ENCODE assay signal across 14 cellular contexts in the genomic region with DNA sequence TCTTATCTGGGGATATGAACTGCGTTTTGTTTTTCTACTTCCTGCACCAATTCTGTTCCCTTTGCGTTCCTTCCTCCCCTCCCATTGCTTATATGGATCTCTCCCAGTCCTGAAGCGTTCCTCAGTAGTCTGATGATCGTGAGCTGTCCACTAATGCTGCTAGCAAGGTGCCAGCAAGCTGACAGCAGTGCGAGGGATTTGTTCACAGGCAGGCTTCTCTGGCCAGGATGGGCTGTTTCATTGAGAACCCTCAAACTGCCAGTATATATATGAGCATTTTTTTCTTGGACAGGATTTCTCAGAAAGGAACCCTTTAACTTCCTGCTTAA. TPM values are rescaled to one million over a fixed set of nuclear protein-coding genes. Genes with fewer than 3 reads are reported as not detected.
"Had no signal": no experiment of that assay in that cellular context is flagged by ENCODE, and none has a peak within 500 bp of the region (broad histone marks: within the 10 kb centered on the region; RNA-seq: fewer than 3 reads in every experiment).

No MANE protein-coding gene starts in this region.

- H3K27me3 ChIP-seq: tibial nerve, vagina had no signal

- H3K27ac ChIP-seq: lower lobe of right lung, tibial nerve, vagina, WERI-Rb-1 had no signal

- H3K4me1 Mint-ChIP-seq: activated CD4-positive, alpha-beta memory T cell treated with anti-CD3 and anti-CD28 coated beads, Interleukin-2, amount 10 ng/mL, durations not matched to agents 7 days and 5 days; activated CD4-positive, alpha-beta T cell treated with anti-CD3 and anti-CD28 coated beads for 36 hours; activated naive CD8-positive, alpha-beta T cell treated with anti-CD3 and anti-CD28 coated beads, Interleukin-2, amount 50 U/mL, for 24 hours; stimulated activated effector memory CD8-positive, alpha-beta T cell treated with anti-CD3 and anti-CD28 coated beads, Interleukin-12 subunit alpha, Interleukin-12 subunit beta, amount 100 ng/mL, for 72 hours; T-cell had no signal

- H3K9me3 ChIP-seq: lower lobe of right lung, vagina had no signal

- ATAC-seq: activated CD4-positive, alpha-beta T cell treated with anti-CD3 and anti-CD28 coated beads for 36 hours; activated naive CD8-positive, alpha-beta T cell treated with anti-CD3 and anti-CD28 coated beads, Interleukin-2, amount 50 U/mL, for 24 hours; activated T-cell treated with anti-CD3 and anti-CD28 coated beads, Interleukin-2, amount 50 U/mL, for 72 hours; lower lobe of right lung; stimulated activated effector memory CD8-positive, alpha-beta T cell treated with anti-CD3 and anti-CD28 coated beads, Interleukin-12 subunit alpha, Interleukin-12 subunit beta, amount 100 ng/mL, for 72 hours; T-cell had no signal

- H3K4me1 ChIP-seq: lower lobe of right lung had no signal

- H3K4me3 ChIP-seq: lower lobe of right lung, tibial nerve, vagina had no signal

- H3K4me3 Mint-ChIP-seq: activated CD4-positive, alpha-beta memory T cell treated with anti-CD3 and anti-CD28 coated beads, Interleukin-2, amount 10 ng/mL, durations not matched to agents 7 days and 5 days; activated CD4-positive, alpha-beta T cell treated with anti-CD3 and anti-CD28 coated beads for 36 hours; activated naive CD8-positive, alpha-beta T cell treated with anti-CD3 and anti-CD28 coated beads, Interleukin-2, amount 50 U/mL, for 24 hours; activated T-cell treated with anti-CD3 and anti-CD28 coated beads, Interleukin-2, amount 50 U/mL, for 72 hours; dendritic cell treated with granulocyte-macrophage colony-stimulating factor and Interleukin-4, amounts not matched to agents 40 ng/mL and 50 ng/mL, for 4 days; stimulated activated effector memory CD8-positive, alpha-beta T cell treated with anti-CD3 and anti-CD28 coated beads, Interleukin-12 subunit alpha, Interleukin-12 subunit beta, amount 100 ng/mL, for 72 hours; T-cell had no signal

- DNase-seq: activated CD4-positive, alpha-beta memory T cell treated with anti-CD3 and anti-CD28 coated beads, Interleukin-2, amount 10 ng/mL, durations not matched to agents 7 days and 5 days; activated CD4-positive, alpha-beta T cell treated with anti-CD3 and anti-CD28 coated beads for 36 hours; activated naive CD8-positive, alpha-beta T cell treated with anti-CD3 and anti-CD28 coated beads, Interleukin-2, amount 50 U/mL, for 24 hours; activated T-cell treated with anti-CD3 and anti-CD28 coated beads, Interleukin-2, amount 50 U/mL, for 72 hours; caudate nucleus; kidney glomerular epithelial cell; lower lobe of right lung; T-cell; WERI-Rb-1 had no signal

- H3K27ac Mint-ChIP-seq: activated CD4-positive, alpha-beta memory T cell treated with anti-CD3 and anti-CD28 coated beads, Interleukin-2, amount 10 ng/mL, durations not matched to agents 7 days and 5 days; activated CD4-positive, alpha-beta T cell treated with anti-CD3 and anti-CD28 coated beads for 36 hours; activated naive CD8-positive, alpha-beta T cell treated with anti-CD3 and anti-CD28 coated beads, Interleukin-2, amount 50 U/mL, for 24 hours; activated T-cell treated with anti-CD3 and anti-CD28 coated beads, Interleukin-2, amount 50 U/mL, for 72 hours; dendritic cell treated with granulocyte-macrophage colony-stimulating factor and Interleukin-4, amounts not matched to agents 40 ng/mL and 50 ng/mL, for 4 days; stimulated activated effector memory CD8-positive, alpha-beta T cell treated with anti-CD3 and anti-CD28 coated beads, Interleukin-12 subunit alpha, Interleukin-12 subunit beta, amount 100 ng/mL, for 72 hours; T-cell had no signal

- H3K27me3 Mint-ChIP-seq: activated CD4-positive, alpha-beta T cell treated with anti-CD3 and anti-CD28 coated beads for 36 hours; activated naive CD8-positive, alpha-beta T cell treated with anti-CD3 and anti-CD28 coated beads, Interleukin-2, amount 50 U/mL, for 24 hours; dendritic cell treated with granulocyte-macrophage colony-stimulating factor and Interleukin-4, amounts not matched to agents 40 ng/mL and 50 ng/mL, for 4 days; T-cell had no signal

RNA-seq across cellular contexts. Expression of a gene that starts 49.8 kb away (rescaled TPM):
- total RNA-seq: frontal cortex, T-cell, tibial nerve, vagina had no signal
